15 cellular contexts compared by ENCODE assay signal in the genomic region with DNA sequence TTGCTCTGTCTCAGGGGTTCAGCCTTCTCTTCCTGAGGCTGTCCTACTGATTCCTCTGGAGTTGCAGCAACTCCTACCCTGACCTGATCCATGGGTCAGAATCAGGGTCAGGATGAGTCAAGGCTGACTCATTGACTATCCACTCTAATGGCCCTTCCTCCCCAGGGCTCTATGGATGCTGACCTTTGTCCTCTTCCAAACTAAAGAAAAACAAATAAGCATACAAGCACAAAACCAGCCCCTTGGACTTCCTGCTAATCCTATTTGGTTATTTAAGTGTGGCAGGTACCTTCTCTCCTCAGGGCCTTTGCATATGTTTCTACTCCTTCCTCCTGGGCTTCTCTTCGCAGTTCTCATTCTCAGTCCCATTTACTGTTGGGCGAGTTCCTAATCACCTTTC.
DNase-seq lines count a peak whose midpoint lies in the region; ATAC-seq, FAIRE-seq and TF ChIP-seq lines count a peak whose summit lies in the region.
"Had no signal": no experiment of that assay in that cellular context is flagged by ENCODE, and none has a peak within 500 bp of the region (broad histone marks: within the 10 kb centered on the region; RNA-seq: fewer than 3 reads in every experiment).

No MANE protein-coding gene starts in this region.

- intact Hi-C loops in IMR-90 (cut with micrococcal nuclease), result no loop called here
- intact Hi-C loops in HepG2 (cut with micrococcal nuclease; ENCODE audit: unreplicated experiment), result no loop called here

- H3K4ac ChIP-seq in IMR-90 (ENCODE audit: low read depth, low read length), result no peak overlapping the region

- H3K9me3 ChIP-seq in IMR-90 (ENCODE audit: control insufficient read depth, insufficient read depth, low read length) (no peaks in the 10 kb centered on the region; the same call in 1 of the 2 replicates), HepG2 (ENCODE audit: low read length) (no peaks in the 10 kb centered on the region)
- H3K9me3 ChIP-seq: uterus had no signal

- H3K36me3 ChIP-seq in IMR-90 (ENCODE audit: control insufficient read depth, insufficient read depth, low read length) (no peaks in the 10 kb centered on the region), HepG2 (replicated peaks in 1 of 2; ENCODE audit: control insufficient read depth in 1 of 2, insufficient read depth in 2 of 2, low read length in 2 of 2) (no peaks in the 10 kb centered on the region)
- H3K36me3 ChIP-seq: uterus had no signal

- no peaks in the 10 kb centered on the region for H3K79me1 ChIP-seq in IMR-90 (ENCODE audit: low read depth in 1 of 2, low read length in 2 of 2)

- H4K8ac ChIP-seq in IMR-90 (ENCODE audit: low read depth in 2 of 2, low read length in 2 of 2), result no peak overlapping the region

- no peak overlapping the region for H2BK20ac ChIP-seq in IMR-90 (ENCODE audit: low read depth, low read length)

- no peak overlapping the region for H2BK15ac ChIP-seq in IMR-90 (ENCODE audit: low read depth, low read length)

- TF ChIP-seq CTCF in IMR-90 (conservative IDR thresholded peaks at IDR 0.05; ENCODE audit: low read depth, low read length) (no peak), HepG2 (CRISPR knock-in tag; IDR thresholded peaks at IDR 0.05) (no peak)

- H3K23ac ChIP-seq in IMR-90 (ENCODE audit: low read depth, low read length), result no peak overlapping the region

- WGBS in IMR-90 (ENCODE audit: extremely low coverage in 2 of 2, insufficient read length in 1 of 2), 2 experiments, result 40% methylated on average over 1 of the region's 2 CpGs; no CpG with 5 or more reads in 1 of the 2 experiments
- WGBS in HepG2 (ENCODE audit: low lambda C conversion rate), result 25% methylated on average over 2 of the region's 2 CpGs

- BruUV-seq in IMR-90 (replicated peaks; lab: Mats Ljungman, UMichigan) (no TSS peak), HepG2 (replicated peaks; lab: Mats Ljungman, UMichigan) (no TSS peak)

- TF ChIP-seq EP300 in HepG2 (IDR thresholded peaks at IDR 0.05; ENCODE audit: low read depth in 2 of 2, low read length in 2 of 2) (peak in 1 of 2 experiments; percentile 69; a peak in 2 of 4 replicates), HepG2 (CRISPR knock-in tag; IDR thresholded peaks at IDR 0.05; ENCODE audit: borderline replicate concordance) (no peak)

- H3K4me2 ChIP-seq in IMR-90 (ENCODE audit: low read depth, low read length), result no peak overlapping the region
- H3K4me2 ChIP-seq in HepG2 (ENCODE audit: low read depth, low read length), result peak overlapping the region; percentile 30; the same call in 1 of the 2 replicates

- FAIRE-seq in HepG2 (lab: Jason Lieb, UNC), result peak; percentile 61

- no peak overlapping the region for H2BK120ac ChIP-seq in IMR-90 (ENCODE audit: low read depth, low read length)

- no peak overlapping the region for H4K5ac ChIP-seq in IMR-90 (ENCODE audit: low read depth, low read length)

- ATAC-seq in IMR-90 (ENCODE audit: low read depth) (peak; percentile 63), HepG2 (peak; percentile 98), HG03342 (IDR thresholded peaks at IDR 0.05; ENCODE audit: unreplicated experiment) (no peak)

- H4K91ac ChIP-seq in IMR-90 (ENCODE audit: insufficient read depth, low read depth, low read length), result no peak overlapping the region

- CTCF ChIA-PET in IMR-90 (lab: Yijun Ruan, JAX) (no interaction called here), HepG2 (lab: Yijun Ruan, JAX; ENCODE audit: low intra/inter-chr PET ratio, low total read pairs) (no interaction called here)

- H3K9ac ChIP-seq in IMR-90 (ENCODE audit: low read depth, low read length), result no peak overlapping the region
- no peak overlapping the region for H3K9ac ChIP-seq in HepG2 (ENCODE audit: insufficient read depth, low read depth, low read length)
- H3K9ac ChIP-seq: parathyroid adenoma had no signal

- POLR2A ChIA-PET in IMR-90 (lab: Charles Lee; ENCODE audit: unreplicated experiment), result no interaction called here
- POLR2A ChIA-PET in HepG2 (lab: Yijun Ruan, JAX), result no interaction called here

- H2AFZ ChIP-seq in IMR-90 (replicated peaks; ENCODE audit: low read length, poor library complexity), result no peak overlapping the region
- H2AFZ ChIP-seq in HepG2 (ENCODE audit: low read length), result no peak overlapping the region
- H2AFZ ChIP-seq: parathyroid adenoma had no signal

- in situ Hi-C loops in IMR-90 (cut with MboI; ENCODE audit: low sequenced_read_pairs) (no loop called here), HepG2 (cut with HindIII; ENCODE audit: extremely low pct_ligation_motif_present, low pct_unique_long_range_greater_than_20kb) (no loop called here)

- H3K14ac ChIP-seq in IMR-90 (replicated peaks; ENCODE audit: low read depth, low read length), result no peak overlapping the region

- no peak overlapping the region for H3K4me3 ChIP-seq in IMR-90 (ENCODE audit: insufficient read depth, low read depth, low read length)
- H3K4me3 ChIP-seq in HepG2 (replicated peaks in 1 of 3; ENCODE audit: insufficient read depth in 1 of 3, low read depth in 2 of 3, low read length in 3 of 3), result no peak overlapping the region
- H3K4me3 ChIP-seq: uterus had no signal

- no peak overlapping the region for H3K56ac ChIP-seq in IMR-90 (ENCODE audit: extremely low read depth, insufficient read depth, low read length)

- no peak overlapping the region for H3K18ac ChIP-seq in IMR-90 (ENCODE audit: low read depth, low read length)

- H3K79me2 ChIP-seq in HepG2 (ENCODE audit: insufficient read depth, low read length), result no peaks in the 10 kb centered on the region
- H3K79me2 ChIP-seq: parathyroid adenoma had no signal

- H3K9me1 ChIP-seq in IMR-90 (ENCODE audit: insufficient read depth, low read length), result no peaks in the 10 kb centered on the region; the same call in 1 of the 2 replicates

- dilution Hi-C loops in IMR-90 (cut with HindIII; ENCODE audit: low sequenced_read_pairs, unreplicated experiment), result no loop called here

- no peaks in the 10 kb centered on the region for H4K20me1 ChIP-seq in IMR-90 (ENCODE audit: insufficient read depth, low read length)
- H4K20me1 ChIP-seq in HepG2 (ENCODE audit: insufficient read depth, low read length), result no peaks in the 10 kb centered on the region

- peaks cover 18% of the 10 kb centered on the region for H3K27me3 ChIP-seq in IMR-90 (ENCODE audit: control insufficient read depth, insufficient read depth, low read length)
- peaks cover 0 to 11% of the 10 kb centered on the region in 2 experiments; a peak in 2 of 5 replicates for H3K27me3 ChIP-seq in HepG2 (ENCODE audit: control insufficient read depth in 1 of 2, insufficient read depth in 2 of 2, low read length in 2 of 2)
- H3K27me3 ChIP-seq: uterus had no signal

- no peak for TF ChIP-seq RAD21 in IMR-90 (IDR thresholded peaks at IDR 0.05; ENCODE audit: low read length)
- TF ChIP-seq RAD21 in HepG2 (CRISPR knock-in tag; IDR thresholded peaks at IDR 0.05), result no peak

- no peak overlapping the region for H3K27ac ChIP-seq in IMR-90 (ENCODE audit: insufficient read depth, low read length)
- H3K27ac ChIP-seq in HepG2 (ENCODE audit: extremely low read length, insufficient read depth, low read length), result no peak overlapping the region
- H3K27ac ChIP-seq: parathyroid adenoma, uterus had no signal

- DNase-seq in AG08396 (ENCODE audit: low spot score), result peak; percentile 28
- peak; percentile 3 for DNase-seq in IMR-90
- DNase-seq in dermis blood vessel endothelial cell, result peak; percentile 39
- DNase-seq in HepG2 (ENCODE audit: low spot score), result peak; percentile 77
- no peak for DNase-seq in HK-2 (ENCODE audit: unreplicated experiment)
- DNase-seq in SIG-M5 treated with dmso at 0.1 percent for 504 hours (lab: John Stamatoyannopoulos, UW; ENCODE audit: unreplicated experiment), result no peak
- DNase-seq in NCI-H69 (lab: John Stamatoyannopoulos, UW), result no peak
- DNase-seq: activated CD4-positive, CD25-positive, alpha-beta regulatory T cell; activated naive CD8-positive, alpha-beta T cell treated with anti-CD3 and anti-CD28 coated beads, Interleukin-2, amount 10 ng/mL, durations not matched to agents 7 days and 5 days; AML-193; NCI-H1417 treated with DMSO at 0.1 percent for 48 hours; NCI-H526 treated with DMSO at 0.1 percent for 48 hours; uterus had no signal

- no peak overlapping the region for H2BK5ac ChIP-seq in IMR-90 (ENCODE audit: low read depth, low read length, poor library complexity, severe bottlenecking)

- H2AK5ac ChIP-seq in IMR-90 (ENCODE audit: low read depth, low read length), result no peak overlapping the region

- H3K4me1 ChIP-seq in IMR-90 (ENCODE audit: control insufficient read depth, insufficient read depth, low read length) (no peaks in the 10 kb centered on the region), HepG2 (ENCODE audit: insufficient read depth, low read length) (peaks cover 20% of the 10 kb centered on the region)
- H3K4me1 ChIP-seq: parathyroid adenoma, uterus had no signal

- H2AK9ac ChIP-seq in IMR-90 (replicated peaks; ENCODE audit: low read depth, low read length, poor library complexity), result no peak overlapping the region

- TF ChIP-seq POLR2A in IMR-90 (IDR thresholded peaks at IDR 0.05; ENCODE audit: low read depth, low read length), result no peak
- TF ChIP-seq POLR2A in HepG2 (IDR thresholded peaks at IDR 0.05; ENCODE audit: insufficient read depth in 1 of 2, low read depth in 2 of 2, low read length in 2 of 2), result no peak

TF ChIP-seq in IMR-90, 13 proteins besides CTCF, POLR2A, EP300 and RAD21 (continues in another document):
- TF ChIP-seq RFX5 (IDR thresholded peaks at IDR 0.05; ENCODE audit: low read depth, low read length) (no peak), SMC3 (IDR thresholded peaks at IDR 0.05; ENCODE audit: low read depth, low read length) (no peak), NFE2L2 (IDR thresholded peaks at IDR 0.05; ENCODE audit: low read depth, low read length) (no peak), MAFK (IDR thresholded peaks at IDR 0.05; ENCODE audit: low read depth, low read length) (no peak), FOS (IDR thresholded peaks at IDR 0.05; ENCODE audit: low read depth, low read length) (no peak), CHD1 (IDR thresholded peaks at IDR 0.05; ENCODE audit: low read depth, low read length) (no peak), BHLHE40 (IDR thresholded peaks at IDR 0.05; ENCODE audit: low read depth, low read length) (no peak)

Comparison
In these comparisons a context has a peak if more than half of its experiments do, and no peak if none do; other contexts are left out.
1. DNase-seq: peak in AG08396 (single experiment), IMR-90 (single experiment), dermis blood vessel endothelial cell (single experiment) and HepG2 (single experiment); none in HK-2 (single experiment), SIG-M5 treated with dmso at 0.1 percent for 504 hours (single experiment) and NCI-H69 (single experiment).